ENCODE assay signal across 13 cellular contexts in the genomic region with DNA sequence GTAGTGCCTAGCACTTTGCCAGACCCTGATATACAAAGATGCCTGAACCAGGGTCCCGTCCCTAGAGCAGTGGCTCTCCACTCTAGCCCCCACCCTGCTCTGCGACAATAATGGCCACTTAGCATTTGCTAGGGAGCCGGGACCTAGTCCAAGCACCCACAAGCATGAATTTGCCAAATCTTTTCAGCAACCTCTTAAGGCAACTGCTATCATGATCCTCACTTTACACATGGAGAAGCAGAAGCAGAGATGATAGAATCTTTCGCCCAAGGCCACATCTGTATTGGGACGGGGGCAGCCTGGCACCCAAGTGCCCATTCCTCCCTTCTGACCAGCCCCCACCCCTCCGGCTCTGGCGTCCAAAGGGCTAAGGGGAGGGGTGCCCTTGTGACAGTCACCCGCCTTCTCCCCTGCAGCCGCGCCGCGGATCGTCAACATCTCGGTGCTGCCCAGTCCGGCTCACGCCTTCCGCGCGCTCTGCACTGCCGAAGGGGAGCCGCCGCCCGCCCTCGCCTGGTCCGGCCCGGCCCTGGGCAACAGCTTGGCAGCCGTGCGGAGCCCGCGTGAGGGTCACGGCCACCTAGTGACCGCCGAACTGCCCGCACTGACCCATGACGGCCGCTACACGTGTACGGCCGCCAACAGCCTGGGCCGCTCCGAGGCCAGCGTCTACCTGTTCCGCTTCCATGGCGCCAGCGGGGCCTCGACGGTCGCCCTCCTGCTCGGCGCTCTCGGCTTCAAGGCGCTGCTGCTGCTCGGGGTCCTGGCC. TPM values are rescaled to one million over a fixed set of nuclear protein-coding genes. Genes with fewer than 3 reads are reported as not detected.
DNase-seq lines count a peak whose midpoint lies in the region; ATAC-seq, FAIRE-seq and TF ChIP-seq lines count a peak whose summit lies in the region.
"Had no signal": no experiment of that assay in that cellular context is flagged by ENCODE, and none has a peak within 500 bp of the region (broad histone marks: within the 10 kb centered on the region; RNA-seq: fewer than 3 reads in every experiment).

No MANE protein-coding gene starts in this region.

- H3K27ac ChIP-seq in lower lobe of right lung (no peak overlapping the region), suprapubic skin (no peak overlapping the region), endodermal cell (ENCODE audit: low read depth, low read length) (no peak overlapping the region)
- H3K27ac ChIP-seq: BLaER1, HL-60 had no signal

- H3K4me1 ChIP-seq in lower lobe of right lung = peaks cover 23% of the 10 kb centered on the region
- H3K4me1 ChIP-seq in suprapubic skin = peaks cover 25% of the 10 kb centered on the region
- H3K4me1 ChIP-seq in endodermal cell (ENCODE audit: control insufficient read depth, insufficient read depth, low read length) = peaks cover 4% of the 10 kb centered on the region

- no peak overlapping the region for H3K9ac ChIP-seq in endodermal cell (ENCODE audit: extremely low read depth, low read length, poor library complexity, severe bottlenecking)
- H3K9ac ChIP-seq: BLaER1 had no signal

- DNase-seq in activated gamma-delta T cell (lab: John Stamatoyannopoulos, UW) (peak; percentile 14), activated gamma-delta T cell treated with Interleukin-2 at 50 U/mL for 16 hours (no peak), bronchial epithelial cell (ENCODE audit: low read depth) (no peak), lower lobe of right lung (no peak), suprapubic skin (ENCODE audit: low spot score in 2 of 2) (no peak), endodermal cell (no peak)
- DNase-seq: GOT3 had no signal

- TF ChIP-seq CTCF in bronchial epithelial cell (IDR thresholded peaks at IDR 0.05; ENCODE audit: insufficient read depth, low read length, severe bottlenecking) = no peak
- no peak for TF ChIP-seq CTCF in lower lobe of right lung (IDR thresholded peaks at IDR 0.05)
- TF ChIP-seq CTCF in suprapubic skin (IDR thresholded peaks at IDR 0.05) = no peak
- no peak for TF ChIP-seq CTCF in endodermal cell (conservative IDR thresholded peaks at IDR 0.05)

- H3K4me3 Mint-ChIP-seq in endodermal cell = no peak overlapping the region
- H3K4me3 Mint-ChIP-seq: mesothelial cell of epicardium had no signal

- no peaks in the 10 kb centered on the region for H3K36me3 Mint-ChIP-seq in endodermal cell (ENCODE audit: low read depth)
- H3K36me3 Mint-ChIP-seq: mesothelial cell of epicardium had no signal

- peaks cover 1% of the 10 kb centered on the region for H3K9me3 Mint-ChIP-seq in endodermal cell
- H3K9me3 Mint-ChIP-seq: mesothelial cell of epicardium had no signal

- H3K4me3 ChIP-seq in bronchial epithelial cell (ENCODE audit: low read depth, low read length) (peak overlapping the region; percentile 15), lower lobe of right lung (peak overlapping the region; percentile 49), suprapubic skin (peak overlapping the region; percentile 47), endodermal cell (ENCODE audit: low read length) (no peak overlapping the region)
- H3K4me3 ChIP-seq: BLaER1 had no signal

- intact Hi-C loops in lower lobe of right lung (cut with DNase I) = no loop called here

- H3K9me3 ChIP-seq in lower lobe of right lung (no peaks in the 10 kb centered on the region), suprapubic skin (no peaks in the 10 kb centered on the region), endodermal cell (ENCODE audit: control insufficient read depth, low read length) (no peaks in the 10 kb centered on the region)

- H3K27me3 Mint-ChIP-seq in endodermal cell (ENCODE audit: insufficient read depth) = peaks cover 58% of the 10 kb centered on the region

- H3K4me1 Mint-ChIP-seq in endodermal cell = peaks cover 9% of the 10 kb centered on the region

- 13% methylated on average over 4 of the region's 53 CpGs for WGBS in suprapubic skin
- 70 to 86% methylated on average over 21 to 53 of the region's 53 CpGs for WGBS in endodermal cell (ENCODE audit: insufficient coverage in 1 of 2, insufficient read length in 1 of 2), 2 experiments

- H3K27ac Mint-ChIP-seq in endodermal cell = no peak overlapping the region
- H3K27ac Mint-ChIP-seq: mesothelial cell of epicardium had no signal

- TF ChIP-seq POLR2A in suprapubic skin (IDR thresholded peaks at IDR 0.05) = no peak

- ATAC-seq in lower lobe of right lung (peak; percentile 47 to 53), HG03045 (IDR thresholded peaks at IDR 0.05; ENCODE audit: unreplicated experiment) (no peak), GM21737 (IDR thresholded peaks at IDR 0.05; ENCODE audit: unreplicated experiment) (no peak)

- TF ChIP-seq EP300 in suprapubic skin (IDR thresholded peaks at IDR 0.05) = no peak

- H3K36me3 ChIP-seq in bronchial epithelial cell (ENCODE audit: control insufficient read depth, insufficient read depth, low read length) (no peaks in the 10 kb centered on the region), lower lobe of right lung (no peaks in the 10 kb centered on the region), suprapubic skin (no peaks in the 10 kb centered on the region), endodermal cell (ENCODE audit: control insufficient read depth, insufficient read depth, low read length) (no peaks in the 10 kb centered on the region)

- peaks cover 6% of the 10 kb centered on the region for H3K27me3 ChIP-seq in bronchial epithelial cell (ENCODE audit: control insufficient read depth, insufficient read depth, low read length)
- H3K27me3 ChIP-seq in lower lobe of right lung (ENCODE audit: low read depth) = peaks cover 28% of the 10 kb centered on the region
- peaks cover 27% of the 10 kb centered on the region for H3K27me3 ChIP-seq in suprapubic skin
- H3K27me3 ChIP-seq in endodermal cell (ENCODE audit: control insufficient read depth, insufficient read depth, low read length, poor library complexity, severe bottlenecking) = peaks cover 53% of the 10 kb centered on the region
- H3K27me3 ChIP-seq: BLaER1 had no signal

- no peak for FAIRE-seq in bronchial epithelial cell (lab: Jason Lieb, UNC)

RNA-seq across cellular contexts. Expression of gene SIGLEC15, which starts 13.0 kb away (rescaled TPM):
- total RNA-seq in bronchial epithelial cell (0.26 TPM in 1 of 2 replicates, not detected in the other), lower lobe of right lung (0.35 TPM), suprapubic skin (1 to 10 TPM in 1 of 4 donors, under 1 TPM in 2, not detected in 1; 0.57 to 3.4 (median 0.98) TPM), endodermal cell (not detected)
- not detected for polyA plus RNA-seq in endodermal cell (2013, experiment 1 of 2)
- polyA plus RNA-seq in endodermal cell (2013, experiment 2 of 2) = not detected
- total RNA-seq: mesothelial cell of epicardium, SK-MEL-5 had no signal

Comparison
In these comparisons a context has a peak if more than half of its experiments do, and no peak if none do; other contexts are left out.
1. ATAC-seq: peak in lower lobe of right lung (2 of 2); none in HG03045 (single experiment) and GM21737 (single experiment).